Comparison of ENCODE assay signal across 13 cellular contexts in genomic region chr10:24240001-24240751, GRCh38. TPM values are rescaled to one million over a fixed set of nuclear protein-coding genes. Genes with fewer than 3 reads are reported as not detected.
DNase-seq lines count a peak whose midpoint lies in the region; ATAC-seq, FAIRE-seq and TF ChIP-seq lines count a peak whose summit lies in the region.
"Had no signal": no experiment of that assay in that cellular context is flagged by ENCODE, and none has a peak within 500 bp of the region (broad histone marks: within the 10 kb centered on the region; RNA-seq: fewer than 3 reads in every experiment).

No MANE protein-coding gene starts in this region.

- in situ Hi-C loops in mammary epithelial cell (cut with MboI; ENCODE audit: low sequenced_read_pairs in 2 of 2), result loop anchor here in 1 of 2 donors (25.0 kb wide), 1 partner anchor 272 kb away; no protein-coding TSS in a partner anchor

- FAIRE-seq in RCC 7860 (lab: Jason Lieb, UNC), result no peak
- FAIRE-seq: D721Med, GM18507 had no signal

- peak overlapping the region; percentile 87 for H3K27ac ChIP-seq in mammary epithelial cell (ENCODE audit: insufficient read depth, low read depth, low read length)
- H3K27ac ChIP-seq in mesenchymal stem cell (ENCODE audit: low read length, poor library complexity, severe bottlenecking), result no peak overlapping the region
- H3K27ac ChIP-seq in thoracic aorta, result peak overlapping the region in 1 of 2 donors; percentile 1

- BruUV-seq in mammary epithelial cell (replicated peaks; lab: Mats Ljungman, UMichigan), result no TSS peak

- no peak overlapping the region for H4K91ac ChIP-seq in mesenchymal stem cell (ENCODE audit: low read length)

- H3K4me1 ChIP-seq in mammary epithelial cell (ENCODE audit: insufficient read depth, low read length), result peaks cover 24% of the 10 kb centered on the region
- H3K4me1 ChIP-seq in mesenchymal stem cell (ENCODE audit: control insufficient read depth, insufficient read depth, low read depth, low read length), result no peaks in the 10 kb centered on the region
- H3K4me1 ChIP-seq in thoracic aorta (ENCODE audit: control insufficient read depth in 1 of 2, low read depth in 2 of 2), result peaks cover 3 to 35% of the 10 kb centered on the region in 2 donors

- H3K9ac ChIP-seq in mammary epithelial cell (ENCODE audit: insufficient read depth, low read length) (peak overlapping the region; percentile 73), mesenchymal stem cell (ENCODE audit: low read length) (peak overlapping the region; percentile 9)

- H2BK12ac ChIP-seq in mesenchymal stem cell (ENCODE audit: low read length in 2 of 2), result no peak overlapping the region

- H2BK5ac ChIP-seq in mesenchymal stem cell (ENCODE audit: low read depth, low read length, poor library complexity, severe bottlenecking), result no peak overlapping the region

- CTCF ChIA-PET in mammary epithelial cell (lab: Charles Lee; ENCODE audit: low non-redundant PET), result interaction anchor here (0.6 kb wide), 1 partner anchor 821 kb away, joined by 9 read pairs; no protein-coding TSS in a partner anchor

- ATAC-seq in thoracic aorta (ENCODE audit: insufficient number of reproducible peaks, low FRiP score, low read depth) (no peak), HG02840 (IDR thresholded peaks at IDR 0.05; ENCODE audit: low FRiP score, unreplicated experiment) (no peak)

- no peaks in the 10 kb centered on the region for H3K79me2 ChIP-seq in mammary epithelial cell (ENCODE audit: insufficient read depth, low read length)

- no peaks in the 10 kb centered on the region for H3K9me3 ChIP-seq in mammary epithelial cell (replicated peaks; ENCODE audit: insufficient read depth, low read length)
- no peaks in the 10 kb centered on the region for H3K9me3 ChIP-seq in mesenchymal stem cell (ENCODE audit: control insufficient read depth, low read length)
- H3K9me3 ChIP-seq in thoracic aorta, result no peaks in the 10 kb centered on the region
- H3K9me3 ChIP-seq: heart right ventricle had no signal

- TF ChIP-seq CTCF in mammary epithelial cell (conservative IDR thresholded peaks at IDR 0.05 in 1 of 2, IDR thresholded peaks at IDR 0.05 in 1 of 2; ENCODE audit: extremely low read depth in 1 of 2, insufficient read depth in 1 of 2, low read depth in 1 of 2, low read length in 2 of 2) (no peak), thoracic aorta (IDR thresholded peaks at IDR 0.05) (no peak), GM10266 (IDR thresholded peaks at IDR 0.05; ENCODE audit: control insufficient read depth, insufficient read depth, low read depth, missing control alignments) (no peak)

- peak overlapping the region; percentile 53 to 60 (median 58) for H3K4me3 ChIP-seq in mammary epithelial cell (replicated peaks in 1 of 3; ENCODE audit: insufficient read depth in 1 of 3, low read depth in 2 of 3, low read length in 3 of 3)
- peak overlapping the region in 1 of 2 experiments; percentile 1 for H3K4me3 ChIP-seq in mesenchymal stem cell (ENCODE audit: insufficient read depth in 1 of 2, low read depth in 1 of 2, low read length in 2 of 2)
- H3K4me3 ChIP-seq in thoracic aorta, result peak overlapping the region; percentile 12
- H3K4me3 ChIP-seq: heart right ventricle had no signal

- H2BK15ac ChIP-seq in mesenchymal stem cell (ENCODE audit: low read depth, poor library complexity, severe bottlenecking), result no peak overlapping the region

- dilution Hi-C loops in mammary epithelial cell (cut with HindIII; ENCODE audit: low sequenced_read_pairs), result no loop called here

- H2BK120ac ChIP-seq in mesenchymal stem cell (ENCODE audit: low read depth, low read length), result no peak overlapping the region

- 6% methylated on average over 8 of the region's 8 CpGs for WGBS in mammary epithelial cell (ENCODE audit: low coverage, missing lambda C conversion rate)
- 75% methylated on average over 7 of the region's 8 CpGs for WGBS in mesenchymal stem cell

- H2AFZ ChIP-seq in mammary epithelial cell (ENCODE audit: low read depth, low read length) (peak overlapping the region; percentile 80), mesenchymal stem cell (ENCODE audit: low read depth, low read length) (no peak overlapping the region)

- no peak overlapping the region for H3K23ac ChIP-seq in mesenchymal stem cell (ENCODE audit: low read length in 2 of 2)

- intact Hi-C loops in mammary epithelial cell (cut with micrococcal nuclease), result no loop called here

- no peak overlapping the region for H4K8ac ChIP-seq in mesenchymal stem cell (ENCODE audit: low read length)

- H3K27me3 ChIP-seq in mammary epithelial cell (ENCODE audit: insufficient read depth, low read length), result no peaks in the 10 kb centered on the region
- peaks cover 0 to 17% of the 10 kb centered on the region in 2 experiments for H3K27me3 ChIP-seq in mesenchymal stem cell (ENCODE audit: control insufficient read depth in 1 of 2, insufficient read depth in 1 of 2, low read length in 2 of 2)
- no peaks in the 10 kb centered on the region for H3K27me3 ChIP-seq in thoracic aorta (replicated peaks; ENCODE audit: insufficient read depth)
- H3K27me3 ChIP-seq: heart right ventricle had no signal

- H2AK5ac ChIP-seq in mesenchymal stem cell (ENCODE audit: low read length, severe bottlenecking), result no peak overlapping the region

- H3K36me3 ChIP-seq in mammary epithelial cell (ENCODE audit: insufficient read depth, low read length), result no peaks in the 10 kb centered on the region
- H3K36me3 ChIP-seq in mesenchymal stem cell (ENCODE audit: control insufficient read depth in 1 of 2, insufficient read depth in 2 of 2, low read depth in 1 of 2, low read length in 2 of 2), result no peaks in the 10 kb centered on the region
- no peaks in the 10 kb centered on the region for H3K36me3 ChIP-seq in thoracic aorta

- H3K79me1 ChIP-seq in mesenchymal stem cell (replicated peaks; ENCODE audit: low read length, poor library complexity, severe bottlenecking), result no peaks in the 10 kb centered on the region

- H3K4me2 ChIP-seq in mammary epithelial cell (ENCODE audit: insufficient read depth, low read depth, low read length) (peak overlapping the region; percentile 76), mesenchymal stem cell (ENCODE audit: low read length, poor library complexity, severe bottlenecking) (no peak overlapping the region)

- H3K4ac ChIP-seq in mesenchymal stem cell (ENCODE audit: low read depth in 1 of 2, low read length in 2 of 2), result no peak overlapping the region

- no peak overlapping the region for H3K14ac ChIP-seq in mesenchymal stem cell (ENCODE audit: low read length in 2 of 2)

- H3K18ac ChIP-seq in mesenchymal stem cell (ENCODE audit: low read depth in 1 of 2, low read length in 2 of 2), result no peak overlapping the region

- DNase-seq in HuH-7 (ENCODE audit: low spot score) (peak; percentile 26), mammary epithelial cell (peak; percentile 50), mesenchymal stem cell (no peak), thoracic aorta (ENCODE audit: low spot score) (no peak), NCI-H128 (lab: John Stamatoyannopoulos, UW; ENCODE audit: unreplicated experiment) (no peak), RCC 7860 (ENCODE audit: low spot score) (no peak), GM10266 (ENCODE audit: extremely low spot score) (no peak)
- DNase-seq: cortex of kidney, heart right ventricle, SHP77 treated with DMSO at 0.1 percent for 48 hours had no signal

- no peaks in the 10 kb centered on the region for H4K20me1 ChIP-seq in mammary epithelial cell (ENCODE audit: insufficient read depth, low read length)

RNA-seq across cellular contexts. Expression of gene KIAA1217, which starts 31.2 kb away (rescaled TPM):
- total RNA-seq in mammary epithelial cell (10 to 100 TPM; 39.3 to 47.5 TPM), thoracic aorta (10 to 100 TPM; 15.2 to 15.6 TPM)
- 12.3 TPM for polyA plus RNA-seq in mammary epithelial cell
- 23.6 TPM for polyA minus RNA-seq in mammary epithelial cell
- 2.4 TPM for polyA plus RNA-seq in mesenchymal stem cell (2013, experiment 1 of 2)
- polyA plus RNA-seq in mesenchymal stem cell (2013, experiment 2 of 2), result 2.3 TPM

Comparison
In these comparisons a context has a peak if more than half of its experiments do, and no peak if none do; other contexts are left out.
1. DNase-seq: peak in HuH-7 (single experiment) and mammary epithelial cell (single experiment); none in mesenchymal stem cell (single experiment), thoracic aorta (single experiment), NCI-H128 (single experiment), RCC 7860 (single experiment) and GM10266 (single experiment).